In genomic region chr6:124487778-124488431, GRCh38 we compare ENCODE assay signal across 1 cellular context.
A peak's percentile ranks its signal among the peaks of the same experiment; 100 is the strongest.
TF ChIP-seq lines count a peak whose summit lies in the region.

No MANE protein-coding gene starts in this region.

TF ChIP-seq in HEK293, 187 proteins besides CTCF, POLR2A, EP300 and RAD21 (continued from another document and continues in another):
- peak; percentile 98 for TF ChIP-seq ZNF639 (tag by site-specific recombination; IDR thresholded peaks at IDR 0.05)
- peak; percentile 93 for TF ChIP-seq ZNF629 (tag by site-specific recombination; IDR thresholded peaks at IDR 0.05)
- TF ChIP-seq ZNF362 (tag by site-specific recombination; IDR thresholded peaks at IDR 0.05) = peak; percentile 100
- TF ChIP-seq ZNF623 (tag by site-specific recombination; IDR thresholded peaks at IDR 0.05) = peak; percentile 12; the same call in 1 of the 2 replicates
- TF ChIP-seq SCRT2 (tag by site-specific recombination; IDR thresholded peaks at IDR 0.05) = peak; percentile 73
- TF ChIP-seq WT1 (tag by site-specific recombination; IDR thresholded peaks at IDR 0.05) = peak; percentile 93
- TF ChIP-seq ZNF76 (tag by site-specific recombination; IDR thresholded peaks at IDR 0.05; ENCODE audit: borderline replicate concordance, low read depth) = peak; percentile 57; the same call in 1 of the 2 replicates
- TF ChIP-seq YY2 (tag by site-specific recombination; IDR thresholded peaks at IDR 0.05) = 0 out of 2 replicates have a peak, but pooled peaks have one; percentile 12
- peak; percentile 19; the same call in 1 of the 2 replicates for TF ChIP-seq ZNF513 (tag by site-specific recombination; IDR thresholded peaks at IDR 0.05)
- no peak for TF ChIP-seq ZNF157 (tag by site-specific recombination; IDR thresholded peaks at IDR 0.05)
- TF ChIP-seq ZBTB8A (tag by site-specific recombination; IDR thresholded peaks at IDR 0.05) = peak; percentile 35; the same call in 1 of the 2 replicates
- peak; percentile 92 for TF ChIP-seq ZNF24 (tag by site-specific recombination; IDR thresholded peaks at IDR 0.05)
- TF ChIP-seq BCL6B (tag by site-specific recombination; IDR thresholded peaks at IDR 0.05) = peak; percentile 97
- peak; percentile 98 for TF ChIP-seq ZBTB44 (tag by site-specific recombination; IDR thresholded peaks at IDR 0.05)
- TF ChIP-seq HOXC10 (CRISPR knock-in tag; IDR thresholded peaks at IDR 0.05) = no peak
- TF ChIP-seq KLF10 (tag by site-specific recombination; IDR thresholded peaks at IDR 0.05) = peak; percentile 91
- TF ChIP-seq ZNF394 (tag by site-specific recombination; IDR thresholded peaks at IDR 0.05; ENCODE audit: borderline replicate concordance) = peak; percentile 85; the same call in 1 of the 2 replicates
- no peak for TF ChIP-seq HOXA7 (CRISPR knock-in tag; IDR thresholded peaks at IDR 0.05; ENCODE audit: borderline replicate concordance)
- no peak for TF ChIP-seq ZNF266 (tag by site-specific recombination; IDR thresholded peaks at IDR 0.05; ENCODE audit: low read depth)
- TF ChIP-seq OVOL3 (tag by site-specific recombination; IDR thresholded peaks at IDR 0.05) = peak; percentile 94; the same call in 1 of the 2 replicates
- 0 out of 2 replicates have a peak, but pooled peaks have one; percentile 47 for TF ChIP-seq ZFP37 (tag by site-specific recombination; IDR thresholded peaks at IDR 0.05)
- TF ChIP-seq HIC1 (tag by site-specific recombination; IDR thresholded peaks at IDR 0.05) = peak; percentile 79
- peak; percentile 64; the same call in 1 of the 2 replicates for TF ChIP-seq HOXD13 (CRISPR knock-in tag; IDR thresholded peaks at IDR 0.05; ENCODE audit: borderline replicate concordance)
- TF ChIP-seq ZNF580 (tag by site-specific recombination; IDR thresholded peaks at IDR 0.05) = peak; percentile 57; the same call in 1 of the 2 replicates
- peak; percentile 97 for TF ChIP-seq ZNF391 (tag by site-specific recombination; IDR thresholded peaks at IDR 0.05; ENCODE audit: borderline replicate concordance, low read depth)
- TF ChIP-seq GLIS2 (tag by site-specific recombination; IDR thresholded peaks at IDR 0.05) = no peak
- 0 out of 2 replicates have a peak, but pooled peaks have one; percentile 50 for TF ChIP-seq ZSCAN5A (tag by site-specific recombination; IDR thresholded peaks at IDR 0.05)
- no peak for TF ChIP-seq PBX3 (CRISPR knock-in tag; IDR thresholded peaks at IDR 0.05)
- TF ChIP-seq ZNF660 (tag by site-specific recombination; IDR thresholded peaks at IDR 0.05) = peak; percentile 65
- peak; percentile 97 for TF ChIP-seq BCL11A (tag by site-specific recombination; IDR thresholded peaks at IDR 0.05; ENCODE audit: low read depth)
- TF ChIP-seq ZNF148 (tag by site-specific recombination; IDR thresholded peaks at IDR 0.05; ENCODE audit: borderline replicate concordance) = 0 out of 2 replicates have a peak, but pooled peaks have one; percentile 16
- TF ChIP-seq AEBP2 (tag by site-specific recombination; IDR thresholded peaks at IDR 0.05; ENCODE audit: borderline replicate concordance) = peak; percentile 44
- peak; percentile 84; the same call in 1 of the 2 replicates for TF ChIP-seq ZNF184 (tag by site-specific recombination; IDR thresholded peaks at IDR 0.05)
- TF ChIP-seq ZNF785 (tag by site-specific recombination; IDR thresholded peaks at IDR 0.05) = no peak
- peak; percentile 61; the same call in 1 of the 2 replicates for TF ChIP-seq ZNF558 (tag by site-specific recombination; IDR thresholded peaks at IDR 0.05)
- peak; percentile 97 for TF ChIP-seq INSM2 (tag by site-specific recombination; IDR thresholded peaks at IDR 0.05)
- peak; percentile 62; the same call in 1 of the 2 replicates for TF ChIP-seq ZNF561 (tag by site-specific recombination; IDR thresholded peaks at IDR 0.05; ENCODE audit: borderline replicate concordance)
- TF ChIP-seq ZNF292 (tag by site-specific recombination; IDR thresholded peaks at IDR 0.05; ENCODE audit: borderline replicate concordance, low read depth) = no peak
- TF ChIP-seq ZNF596 (tag by site-specific recombination; IDR thresholded peaks at IDR 0.05) = 0 out of 2 replicates have a peak, but pooled peaks have one; percentile 2
- no peak for TF ChIP-seq ZNF473 (tag by site-specific recombination; IDR thresholded peaks at IDR 0.05)
